13 cellular contexts compared by ENCODE assay signal in the genomic region with DNA sequence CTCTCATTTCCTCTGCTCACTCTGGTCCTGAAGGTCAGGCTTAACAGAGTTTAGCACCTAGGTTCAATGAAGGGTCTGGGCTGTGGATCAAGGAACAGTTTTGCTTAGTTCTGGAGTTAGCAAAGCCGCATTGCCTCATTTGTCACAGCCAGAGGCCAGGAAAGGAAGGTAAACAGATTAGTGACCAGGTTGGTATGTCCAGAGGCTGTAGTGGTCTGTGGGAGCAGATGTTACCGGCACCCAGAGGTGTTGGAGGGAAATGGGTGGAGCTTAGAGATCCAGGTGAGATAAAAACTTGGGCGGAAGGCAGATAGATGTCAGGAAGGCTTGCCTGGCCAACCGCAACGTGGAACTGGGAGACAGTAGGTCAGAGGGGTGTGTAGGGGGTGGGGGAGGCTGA. TPM values are rescaled to one million over a fixed set of nuclear protein-coding genes. Genes with fewer than 3 reads are reported as not detected.
DNase-seq lines count a peak whose midpoint lies in the region; ATAC-seq and TF ChIP-seq lines count a peak whose summit lies in the region.
"Had no signal": no experiment of that assay in that cellular context is flagged by ENCODE, and none has a peak within 500 bp of the region (broad histone marks: within the 10 kb centered on the region; RNA-seq: fewer than 3 reads in every experiment).

No MANE protein-coding gene starts in this region.

- H3K9me3 ChIP-seq in right cardiac atrium (ENCODE audit: control insufficient read depth, low read length), result no peaks in the 10 kb centered on the region
- H3K9me3 ChIP-seq in gastrocnemius medialis, result no peaks in the 10 kb centered on the region
- H3K9me3 ChIP-seq: transverse colon had no signal

- intact Hi-C loops in activated naive CD4-positive, alpha-beta T cell treated with anti-CD3 and anti-CD28 coated beads for 36 hours (cut with micrococcal nuclease), result no loop called here
- intact Hi-C loops in right cardiac atrium (cut with DNase I) (no loop called here), gastrocnemius medialis (cut with DNase I; ENCODE audit: low total_unique reads) (no loop called here)
- intact Hi-C loops in activated CD4-positive, alpha-beta memory T cell treated with anti-CD3 and anti-CD28 coated beads for 36 hours (cut with micrococcal nuclease), result no loop called here

- peaks cover 0 to 29% of the 10 kb centered on the region in 2 donors for H3K36me3 ChIP-seq in gastrocnemius medialis

- peak overlapping the region; percentile 77 for H3K27ac Mint-ChIP-seq in activated naive CD4-positive, alpha-beta T cell treated with anti-CD3 and anti-CD28 coated beads, Interleukin-2, amount 50 U/mL, for 24 hours
- H3K27ac Mint-ChIP-seq in activated naive CD4-positive, alpha-beta T cell treated with anti-CD3 and anti-CD28 coated beads for 36 hours, result no peak overlapping the region
- no peak overlapping the region for H3K27ac Mint-ChIP-seq in activated CD4-positive, alpha-beta memory T cell treated with anti-CD3 and anti-CD28 coated beads for 36 hours

- H3K4me1 ChIP-seq in right cardiac atrium (ENCODE audit: control insufficient read depth, insufficient read depth, low read length), result peaks cover 3% of the 10 kb centered on the region
- H3K4me1 ChIP-seq in gastrocnemius medialis, result peaks cover 3 to 10% of the 10 kb centered on the region in 2 donors
- H3K4me1 ChIP-seq: transverse colon had no signal

- no peaks in the 10 kb centered on the region for H3K9me3 Mint-ChIP-seq in activated naive CD4-positive, alpha-beta T cell treated with anti-CD3 and anti-CD28 coated beads, Interleukin-2, amount 50 U/mL, for 24 hours
- H3K9me3 Mint-ChIP-seq in activated naive CD4-positive, alpha-beta T cell treated with anti-CD3 and anti-CD28 coated beads for 36 hours, result no peaks in the 10 kb centered on the region
- no peaks in the 10 kb centered on the region for H3K9me3 Mint-ChIP-seq in activated CD4-positive, alpha-beta memory T cell treated with anti-CD3 and anti-CD28 coated beads for 36 hours
- H3K9me3 Mint-ChIP-seq: natural killer cell treated with Interleukin-12 subunit alpha and Interleukin-12 subunit beta and Interleukin-15 and Interleukin-18, amount 100 ng/mL, for 72 hours had no signal

- no peak for DNase-seq in activated naive CD4-positive, alpha-beta T cell treated with anti-CD3 and anti-CD28 coated beads for 36 hours
- DNase-seq in NCI-H510A treated with DMSO at 0.1 percent for 48 hours (lab: John Stamatoyannopoulos, UW) (peak; percentile 46), right cardiac atrium (no peak), gastrocnemius medialis (no peak), NCI-H1105 treated with DMSO at 0.1 percent for 48 hours (lab: John Stamatoyannopoulos, UW) (no peak), AML-193 (lab: John Stamatoyannopoulos, UW) (no peak)
- no peak for DNase-seq in activated CD4-positive, alpha-beta memory T cell treated with anti-CD3 and anti-CD28 coated beads for 36 hours
- DNase-seq: ACHN; activated CD4-positive, alpha-beta T cell treated with anti-CD3 and anti-CD28 coated beads, Interleukin-2, amount 50 U/mL, for 4 hours; T1000; transverse colon had no signal

- H3K36me3 Mint-ChIP-seq in activated naive CD4-positive, alpha-beta T cell treated with anti-CD3 and anti-CD28 coated beads, Interleukin-2, amount 50 U/mL, for 24 hours, result peaks cover 2% of the 10 kb centered on the region
- peaks cover 4% of the 10 kb centered on the region for H3K36me3 Mint-ChIP-seq in activated naive CD4-positive, alpha-beta T cell treated with anti-CD3 and anti-CD28 coated beads for 36 hours (ENCODE audit: low read depth)
- peaks cover 9% of the 10 kb centered on the region for H3K36me3 Mint-ChIP-seq in activated CD4-positive, alpha-beta memory T cell treated with anti-CD3 and anti-CD28 coated beads for 36 hours
- H3K36me3 Mint-ChIP-seq: natural killer cell treated with Interleukin-12 subunit alpha and Interleukin-12 subunit beta and Interleukin-15 and Interleukin-18, amount 100 ng/mL, for 72 hours had no signal

- POLR2A ChIA-PET in activated CD4-positive, alpha-beta memory T cell treated with anti-CD3 and anti-CD28 coated beads for 36 hours (lab: Charles Lee), result no interaction called here

- TF ChIP-seq POLR2A in gastrocnemius medialis (IDR thresholded peaks at IDR 0.05), result no peak

- no peak for TF ChIP-seq CTCF in gastrocnemius medialis (IDR thresholded peaks at IDR 0.05 in 4 of 5, conservative IDR thresholded peaks at IDR 0.05 in 1 of 5)

- 36% methylated on average over 5 of the region's 5 CpGs for WGBS in right cardiac atrium

- CTCF ChIA-PET in activated naive CD4-positive, alpha-beta T cell treated with anti-CD3 and anti-CD28 coated beads for 36 hours (lab: Charles Lee), result no interaction called here
- CTCF ChIA-PET in activated CD4-positive, alpha-beta memory T cell treated with anti-CD3 and anti-CD28 coated beads for 36 hours (lab: Charles Lee), result no interaction called here

- H3K4me3 Mint-ChIP-seq in activated naive CD4-positive, alpha-beta T cell treated with anti-CD3 and anti-CD28 coated beads, Interleukin-2, amount 50 U/mL, for 24 hours, result no peak overlapping the region
- H3K4me3 Mint-ChIP-seq in activated naive CD4-positive, alpha-beta T cell treated with anti-CD3 and anti-CD28 coated beads for 36 hours, result no peak overlapping the region
- no peak overlapping the region for H3K4me3 Mint-ChIP-seq in activated CD4-positive, alpha-beta memory T cell treated with anti-CD3 and anti-CD28 coated beads for 36 hours
- H3K4me3 Mint-ChIP-seq: natural killer cell treated with Interleukin-12 subunit alpha and Interleukin-12 subunit beta and Interleukin-15 and Interleukin-18, amount 100 ng/mL, for 72 hours had no signal

- in situ Hi-C loops in gastrocnemius medialis (cut with MboI; ENCODE audit: low sequenced_read_pairs in 4 of 4), result loop anchor here in 1 of 4 donors (25.0 kb wide), 1 partner anchor 125 kb away; a partner anchor contains a TSS

- H3K27me3 Mint-ChIP-seq in activated naive CD4-positive, alpha-beta T cell treated with anti-CD3 and anti-CD28 coated beads, Interleukin-2, amount 50 U/mL, for 24 hours, result no peaks in the 10 kb centered on the region
- H3K27me3 Mint-ChIP-seq in activated naive CD4-positive, alpha-beta T cell treated with anti-CD3 and anti-CD28 coated beads for 36 hours (ENCODE audit: low read depth), result no peaks in the 10 kb centered on the region
- no peaks in the 10 kb centered on the region for H3K27me3 Mint-ChIP-seq in activated CD4-positive, alpha-beta memory T cell treated with anti-CD3 and anti-CD28 coated beads for 36 hours
- H3K27me3 Mint-ChIP-seq: natural killer cell treated with Interleukin-12 subunit alpha and Interleukin-12 subunit beta and Interleukin-15 and Interleukin-18, amount 100 ng/mL, for 72 hours had no signal

- H3K27ac ChIP-seq in right cardiac atrium (ENCODE audit: low read length) (peak overlapping the region; percentile 61), gastrocnemius medialis (peak overlapping the region in 3 of 4 donors; percentile 22 to 44 (median 26))
- H3K27ac ChIP-seq: transverse colon had no signal

- no peak overlapping the region for H3K4me3 ChIP-seq in right cardiac atrium (ENCODE audit: low read length)
- no peak overlapping the region for H3K4me3 ChIP-seq in gastrocnemius medialis
- H3K4me3 ChIP-seq: transverse colon had no signal

- peaks cover 5% of the 10 kb centered on the region for H3K4me1 Mint-ChIP-seq in activated naive CD4-positive, alpha-beta T cell treated with anti-CD3 and anti-CD28 coated beads, Interleukin-2, amount 50 U/mL, for 24 hours
- H3K4me1 Mint-ChIP-seq in activated naive CD4-positive, alpha-beta T cell treated with anti-CD3 and anti-CD28 coated beads for 36 hours (ENCODE audit: low read depth), result peaks cover 4% of the 10 kb centered on the region
- H3K4me1 Mint-ChIP-seq in activated CD4-positive, alpha-beta memory T cell treated with anti-CD3 and anti-CD28 coated beads for 36 hours (ENCODE audit: low read depth), result peaks cover 14% of the 10 kb centered on the region

- ATAC-seq in right cardiac atrium, result no peak
- ATAC-seq in gastrocnemius medialis, result no peak
- ATAC-seq: natural killer cell treated with Interleukin-12 subunit alpha and Interleukin-12 subunit beta and Interleukin-15 and Interleukin-18, amount 100 ng/mL, for 72 hours had no signal

- H3K27me3 ChIP-seq in right cardiac atrium (ENCODE audit: control insufficient read depth, insufficient read depth) (no peaks in the 10 kb centered on the region), gastrocnemius medialis (no peaks in the 10 kb centered on the region)
- H3K27me3 ChIP-seq: transverse colon had no signal

RNA-seq across cellular contexts. Expression of a gene that starts 36.6 kb away (rescaled TPM):
- 10 to 100 TPM; 83.1 to 86.5 TPM for total RNA-seq in activated naive CD4-positive, alpha-beta T cell treated with anti-CD3 and anti-CD28 coated beads for 36 hours
- total RNA-seq in right cardiac atrium, result 10 to 100 TPM; 47.4 to 61.6 (median 51.2) TPM
- polyA plus RNA-seq in right cardiac atrium, result 36.3 TPM
- 10 to 100 TPM; 10.7 to 19.8 (median 14.0) TPM for total RNA-seq in gastrocnemius medialis
- total RNA-seq in activated CD4-positive, alpha-beta memory T cell treated with anti-CD3 and anti-CD28 coated beads for 36 hours, result 10 to 100 TPM; 84.7 to 92.3 TPM
